1 cellular context compared by ENCODE assay signal in genomic region chr2:196239622-196240587, GRCh38.
TF ChIP-seq lines count a peak whose summit lies in the region.

No MANE protein-coding gene starts in this region.

TF ChIP-seq in K562, 482 proteins besides CTCF, POLR2A, EP300 and RAD21 (continued from another document and continues in another):
- TF ChIP-seq ZBTB40 (IDR thresholded peaks at IDR 0.05) (no peak), ZBTB40 (CRISPR knock-in tag; IDR thresholded peaks at IDR 0.05) (no peak), ZSCAN32 (CRISPR knock-in tag; IDR thresholded peaks at IDR 0.05) (no peak), RFX1 (IDR thresholded peaks at IDR 0.05) (peak; percentile 13; the same call in 1 of the 2 replicates), MAFK (IDR thresholded peaks at IDR 0.05; ENCODE audit: low read length) (no peak), BCOR (IDR thresholded peaks at IDR 0.05) (0 out of 2 replicates have a peak, but pooled peaks have one; percentile 19), CBFB (CRISPR knock-in tag; IDR thresholded peaks at IDR 0.05) (no peak), HINFP (tag; conservative IDR thresholded peaks at IDR 0.05; ENCODE audit: low read depth) (no peak), RCOR1 (IDR thresholded peaks at IDR 0.05; ENCODE audit: borderline replicate concordance in 1 of 2, low read depth in 2 of 2, low read length in 2 of 2) (no peak), ZNF384 (IDR thresholded peaks at IDR 0.05; ENCODE audit: low read depth, low read length) (peak; percentile 77), NCOA6 (IDR thresholded peaks at IDR 0.05) (no peak), CBFA2T3 (IDR thresholded peaks at IDR 0.05) (peak; percentile 88), ZNF778 (CRISPR knock-in tag; IDR thresholded peaks at IDR 0.05) (no peak), NELFE (IDR thresholded peaks at IDR 0.05; ENCODE audit: insufficient read depth, insufficient read length) (no peak), BMI1 (IDR thresholded peaks at IDR 0.05; ENCODE audit: low read length) (no peak), EP400 (IDR thresholded peaks at IDR 0.05) (no peak), ZBTB11 (CRISPR knock-in tag; IDR thresholded peaks at IDR 0.05) (0 out of 6 replicates have a peak, but pooled peaks of 1 of the 3 experiments have one; percentile 26), ZNF77 (CRISPR knock-in tag; IDR thresholded peaks at IDR 0.05) (no peak), PML (IDR thresholded peaks at IDR 0.05; ENCODE audit: low read length) (peak; percentile 60; the same call in 1 of the 2 replicates), JUN (IDR thresholded peaks at IDR 0.05; ENCODE audit: borderline replicate concordance, low read depth, low read length) (0 out of 2 replicates have a peak, but pooled peaks have one; percentile 63), JUN (CRISPR knock-in tag; IDR thresholded peaks at IDR 0.05; ENCODE audit: borderline replicate concordance) (no peak), DPF2 (IDR thresholded peaks at IDR 0.05) (peak; percentile 79), BRCA1 (IDR thresholded peaks at IDR 0.05) (no peak), BRCA1 (CRISPR knock-in tag; IDR thresholded peaks at IDR 0.05) (no peak), ZBTB12 (CRISPR knock-in tag; IDR thresholded peaks at IDR 0.05) (no peak), ETV6 (IDR thresholded peaks at IDR 0.05; ENCODE audit: borderline replicate concordance in 1 of 2, low read depth in 2 of 2, low read length in 1 of 2) (peak in 1 of 2 experiments; percentile 28; a peak in 2 of 4 replicates), ETV6 (CRISPR knock-in tag; IDR thresholded peaks at IDR 0.05; ENCODE audit: borderline replicate concordance) (no peak), SNRNP70 (optimal IDR thresholded peaks at IDR 0.05; ENCODE audit: low read depth, low read length) (no peak), NCOA1 (IDR thresholded peaks at IDR 0.05; ENCODE audit: low read depth) (no peak; the same call in 1 of the 2 replicates), TCF3 (CRISPR knock-in tag; IDR thresholded peaks at IDR 0.05) (peak; percentile 90), MED1 (CRISPR knock-in tag; IDR thresholded peaks at IDR 0.05; ENCODE audit: borderline replicate concordance) (no peak), IFI16 (CRISPR knock-in tag; IDR thresholded peaks at IDR 0.05) (no peak), ZNF444 (CRISPR knock-in tag; IDR thresholded peaks at IDR 0.05) (no peak), RBFOX2 (IDR thresholded peaks at IDR 0.05; ENCODE audit: low read depth, low read length) (no peak), MTA2 (IDR thresholded peaks at IDR 0.05; ENCODE audit: low read depth) (peak; percentile 56; the same call in 1 of the 2 replicates), ZKSCAN8 (CRISPR knock-in tag; IDR thresholded peaks at IDR 0.05) (no peak), DMBX1 (CRISPR knock-in tag; IDR thresholded peaks at IDR 0.05; ENCODE audit: borderline replicate concordance) (no peak), PHB2 (IDR thresholded peaks at IDR 0.05; ENCODE audit: low read depth) (no peak), KDM2B (CRISPR knock-in tag; IDR thresholded peaks at IDR 0.05) (no peak), SMC3 (conservative IDR thresholded peaks at IDR 0.05; ENCODE audit: insufficient read depth, low read depth, low read length) (no peak), U2AF1 (optimal IDR thresholded peaks at IDR 0.05; ENCODE audit: low read depth, low read length) (no peak), RAD51 (IDR thresholded peaks at IDR 0.05; ENCODE audit: borderline replicate concordance, low read depth) (no peak), STAG1 (CRISPR knock-in tag; IDR thresholded peaks at IDR 0.05; ENCODE audit: borderline replicate concordance) (no peak), XRCC4 (IDR thresholded peaks at IDR 0.05; ENCODE audit: extremely low read depth, insufficient read depth, insufficient read length) (no peak), ZBTB49 (CRISPR knock-in tag; IDR thresholded peaks at IDR 0.05; ENCODE audit: borderline replicate concordance) (no peak), ARID2 (IDR thresholded peaks at IDR 0.05) (no peak), ZNF592 (IDR thresholded peaks at IDR 0.05) (no peak)
